ENCODE assay signal across 17 cellular contexts in the genomic region with DNA sequence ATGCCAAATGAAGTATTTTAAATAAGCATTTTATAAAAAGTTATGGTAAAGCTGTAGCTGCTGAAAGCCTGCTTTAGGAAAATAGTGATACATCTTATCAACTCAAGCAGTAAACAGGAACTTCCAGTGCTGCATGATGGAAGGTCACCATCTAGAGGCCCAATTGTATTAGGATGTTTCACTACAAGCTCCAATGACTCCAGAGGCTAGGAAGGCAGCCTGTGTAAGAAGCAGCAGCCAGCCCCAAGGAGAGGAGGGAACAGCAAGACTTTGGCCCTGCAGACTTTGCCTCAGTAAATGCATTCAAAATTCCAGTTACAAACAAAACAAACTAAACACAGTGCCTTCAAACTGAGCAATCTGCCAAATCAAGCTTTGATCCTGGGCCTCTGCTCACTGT. TPM values are rescaled to one million over a fixed set of nuclear protein-coding genes. Genes with fewer than 3 reads are reported as not detected.
DNase-seq lines count a peak whose midpoint lies in the region; ATAC-seq and TF ChIP-seq lines count a peak whose summit lies in the region.
"Had no signal": no experiment of that assay in that cellular context is flagged by ENCODE, and none has a peak within 500 bp of the region (broad histone marks: within the 10 kb centered on the region; RNA-seq: fewer than 3 reads in every experiment).

No MANE protein-coding gene starts in this region.

- DNase-seq in heart right ventricle = no peak
- no peak for DNase-seq in Right ventricle myocardium inferior (ENCODE audit: missing footprints)
- peak; percentile 58 for DNase-seq in OCI-M1 (lab: John Stamatoyannopoulos, UW)
- DNase-seq in fibroblast of villous mesenchyme (ENCODE audit: low read depth) = peak; percentile 25
- peak; percentile 65 for DNase-seq in testis
- no peak for DNase-seq in immature natural killer cell
- no peak for DNase-seq in NCI-H2081 treated with DMSO at 0.1 percent for 48 hours (lab: John Stamatoyannopoulos, UW)
- no peak for DNase-seq in NCI-H2107 treated with DMSO at 0.1 percent for 48 hours (lab: John Stamatoyannopoulos, UW; ENCODE audit: unreplicated experiment)
- DNase-seq: activated CD4-positive, alpha-beta T cell treated with anti-CD3 and anti-CD28 coated beads for 4 hours; activated effector memory CD4-positive, alpha-beta T cell treated with anti-CD3 and anti-CD28 coated beads, Interleukin-2, amount 50 U/mL, for 16 hours; esophagus squamous epithelium; natural killer cell; NCI-H510A; SK-N-SH; stimulated activated CD4-positive, alpha-beta T cell treated with anti-CD3 and anti-CD28 coated beads, Interleukin-12 subunit alpha, Interleukin-12 subunit beta, amount 100 ng/mL, for 4 hours had no signal

- no peak for TF ChIP-seq POLR2A in testis (IDR thresholded peaks at IDR 0.05)

- H3K9me3 ChIP-seq in heart right ventricle = no peaks in the 10 kb centered on the region
- no peaks in the 10 kb centered on the region for H3K9me3 ChIP-seq in testis
- H3K9me3 ChIP-seq: esophagus squamous epithelium, HAP-1, SK-N-SH had no signal

- peaks cover 0 to 5% of the 10 kb centered on the region in 2 donors for H3K4me1 Mint-ChIP-seq in immature natural killer cell

- H3K27me3 ChIP-seq in heart right ventricle (no peaks in the 10 kb centered on the region), testis (no peaks in the 10 kb centered on the region)
- H3K27me3 ChIP-seq: esophagus squamous epithelium had no signal

- no peak overlapping the region for H3K27ac Mint-ChIP-seq in immature natural killer cell
- H3K27ac Mint-ChIP-seq: natural killer cell had no signal

- H3K36me3 ChIP-seq in heart right ventricle (no peaks in the 10 kb centered on the region), testis (ENCODE audit: low read depth, missing control alignments) (no peaks in the 10 kb centered on the region)
- H3K36me3 ChIP-seq: HAP-1 had no signal

- TF ChIP-seq CTCF in heart right ventricle (IDR thresholded peaks at IDR 0.05) (peak in 5 of 9 donors; percentile 16 to 40 (median 33)), fibroblast of villous mesenchyme (IDR thresholded peaks at IDR 0.05; ENCODE audit: insufficient read depth, low read depth, low read length) (no peak), testis (IDR thresholded peaks at IDR 0.05) (peak in 1 of 3 experiments; percentile 16)

- peaks cover 0 to 5% (median 0%) of the 10 kb centered on the region in 6 donors for H3K9me3 Mint-ChIP-seq in immature natural killer cell

- H3K4me3 ChIP-seq in heart right ventricle = no peak overlapping the region
- H3K4me3 ChIP-seq in fibroblast of villous mesenchyme (ENCODE audit: low read depth, low read length) = no peak overlapping the region
- H3K4me3 ChIP-seq in testis = no peak overlapping the region
- H3K4me3 ChIP-seq: esophagus squamous epithelium, HAP-1 had no signal

- intact Hi-C loops in heart right ventricle (cut with DNase I) (loop anchor here in 4 of 10 donors (10.0 kb wide), 3 partner anchors 105 to 445 kb away; partner anchors contain the start of gene POLQ (in 3 of the 4)), Right ventricle myocardium inferior (cut with DNase I) (no loop called here), testis (cut with DNase I; ENCODE audit: low total_unique reads) (no loop called here)

- H3K4me1 ChIP-seq in heart right ventricle = peaks cover 0 to 10% (median 0%) of the 10 kb centered on the region in 9 donors
- peaks cover 12% of the 10 kb centered on the region for H3K4me1 ChIP-seq in testis
- H3K4me1 ChIP-seq: HAP-1 had no signal

- ATAC-seq in heart right ventricle (peak in 2 of 8 donors; percentile 52 to 78), Right ventricle myocardium inferior (no peak)
- ATAC-seq: natural killer cell had no signal

- H3K4me3 Mint-ChIP-seq in immature natural killer cell = no peak overlapping the region
- H3K4me3 Mint-ChIP-seq: natural killer cell had no signal

- peaks cover 0 to 6% (median 0%) of the 10 kb centered on the region in 3 donors for H3K27me3 Mint-ChIP-seq in immature natural killer cell (ENCODE audit: low read depth in 3 of 3)

- no peaks in the 10 kb centered on the region for H3K36me3 Mint-ChIP-seq in immature natural killer cell

- H3K27ac ChIP-seq in heart right ventricle (no peak overlapping the region), testis (peak overlapping the region in 1 of 2 donors; percentile 5)
- H3K27ac ChIP-seq: esophagus squamous epithelium had no signal

RNA-seq across cellular contexts. Expression of gene ILDR1, which starts 32.1 kb away (rescaled TPM):
- under 1 TPM in 4 of 10 donors, not detected in 6; 0.13 to 0.25 (median 0.19) TPM for total RNA-seq in heart right ventricle
- not detected for polyA plus RNA-seq in heart right ventricle
- total RNA-seq in Right ventricle myocardium inferior = 0.16 TPM
- total RNA-seq in fibroblast of villous mesenchyme = not detected in 2 replicates
- total RNA-seq in testis = 1 to 10 TPM; 3.2 TPM
- polyA plus RNA-seq in testis (ENCODE audit: insufficient read depth, low read depth, low replicate concordance) = 1.4 TPM
- polyA plus RNA-seq in immature natural killer cell = not detected
- total RNA-seq: cardiac septum had no signal

Comparison
In these comparisons a context has a peak if more than half of its experiments do, and no peak if none do; other contexts are left out.
1. DNase-seq: peak in OCI-M1 (single experiment), fibroblast of villous mesenchyme (single experiment) and testis (single experiment); none in heart right ventricle (0 of 2), Right ventricle myocardium inferior (single experiment), immature natural killer cell (0 of 3), NCI-H2081 treated with DMSO at 0.1 percent for 48 hours (single experiment) and NCI-H2107 treated with DMSO at 0.1 percent for 48 hours (single experiment).